In the genomic region with DNA sequence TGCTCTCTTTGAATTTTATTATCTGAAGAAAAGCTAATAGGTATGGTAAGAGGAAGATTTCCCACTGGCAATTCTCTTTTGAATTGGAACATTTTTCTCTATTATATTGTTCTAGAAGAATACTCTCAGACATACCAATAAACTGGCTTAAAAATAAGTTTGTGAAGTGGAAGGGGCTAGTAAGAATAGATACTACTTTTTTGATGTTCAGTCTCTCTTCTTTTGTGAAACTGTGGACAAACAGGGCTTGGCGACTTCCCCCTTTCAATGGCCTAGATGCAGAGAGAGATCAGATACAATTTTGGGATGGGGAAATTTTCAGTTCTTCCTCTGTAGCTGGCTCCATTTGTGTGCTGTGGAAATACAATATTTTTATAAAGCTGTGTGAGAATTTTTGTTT, we compare ENCODE assay signal across 10 cellular contexts. TPM values are rescaled to one million over a fixed set of nuclear protein-coding genes. Genes with fewer than 3 reads are reported as not detected.
DNase-seq lines count a peak whose midpoint lies in the region; ATAC-seq and TF ChIP-seq lines count a peak whose summit lies in the region.
"Had no signal": no experiment of that assay in that cellular context is flagged by ENCODE, and none has a peak within 500 bp of the region (broad histone marks: within the 10 kb centered on the region; RNA-seq: fewer than 3 reads in every experiment).

No MANE protein-coding gene starts in this region.

- H3K27me3 ChIP-seq in GM23248 (replicated peaks; ENCODE audit: insufficient read depth) (no peaks in the 10 kb centered on the region), SJCRH30 (no peaks in the 10 kb centered on the region), foreskin keratinocyte (no peaks in the 10 kb centered on the region)

- peaks cover 18% of the 10 kb centered on the region for H3K4me1 ChIP-seq in GM23248 (ENCODE audit: insufficient read depth)
- H3K4me1 ChIP-seq in SJCRH30 = peaks cover 17% of the 10 kb centered on the region
- peaks cover 47% of the 10 kb centered on the region for H3K4me1 ChIP-seq in foreskin keratinocyte

- H3K27me3 Mint-ChIP-seq in activated CD8-positive, alpha-beta T cell treated with anti-CD3 and anti-CD28 coated beads for 36 hours = peaks cover 27% of the 10 kb centered on the region

- DNase-seq in GM23248 (peak; percentile 44), SJCRH30 (peak in 1 of 2 experiments; percentile 32), foreskin keratinocyte (peak in 1 of 2 donors; percentile 54), retinal pigment epithelial cell (ENCODE audit: low read depth) (no peak), T-helper 1 cell (no peak)
- no peak for DNase-seq in activated CD8-positive, alpha-beta T cell treated with anti-CD3 and anti-CD28 coated beads for 36 hours

- H4K20me1 ChIP-seq in GM23248 (ENCODE audit: insufficient read depth) = no peaks in the 10 kb centered on the region

- POLR2A ChIA-PET in activated CD8-positive, alpha-beta T cell treated with anti-CD3 and anti-CD28 coated beads for 36 hours (lab: Charles Lee) = no interaction called here

- H3F3A ChIP-seq in GM23248 (ENCODE audit: insufficient read depth) = peaks cover 14% of the 10 kb centered on the region

- in situ Hi-C loops in GM23248 (cut with MboI) = no loop called here

- H3K4me3 ChIP-seq in GM23248 (peak overlapping the region; percentile 84), SJCRH30 (peak overlapping the region; percentile 74), retinal pigment epithelial cell (ENCODE audit: low read length) (peak overlapping the region; percentile 86)

- H3K9me2 ChIP-seq in GM23248 (ENCODE audit: insufficient read depth) = no peaks in the 10 kb centered on the region

- peaks cover 10% of the 10 kb centered on the region for H3K4me1 Mint-ChIP-seq in activated CD8-positive, alpha-beta T cell treated with anti-CD3 and anti-CD28 coated beads for 36 hours (ENCODE audit: low read depth)

- CTCF ChIA-PET in activated CD8-positive, alpha-beta T cell treated with anti-CD3 and anti-CD28 coated beads for 36 hours (lab: Charles Lee) = no interaction called here

- intact Hi-C loops in activated CD8-positive, alpha-beta T cell treated with anti-CD3 and anti-CD28 coated beads for 36 hours (cut with micrococcal nuclease) = no loop called here

- H3K36me3 ChIP-seq in GM23248 (ENCODE audit: low read depth) (no peaks in the 10 kb centered on the region), SJCRH30 (peaks cover 4% of the 10 kb centered on the region; the same call in 1 of the 2 replicates)

- H3K27ac ChIP-seq in GM23248 = peak overlapping the region; percentile 65
- H3K27ac ChIP-seq in SJCRH30 = peak overlapping the region; percentile 65; the same call in 1 of the 2 replicates
- H3K27ac ChIP-seq in foreskin keratinocyte = peak overlapping the region; percentile 75
- H3K27ac ChIP-seq: RWPE1 had no signal

- peak overlapping the region; percentile 87 for H3K9ac ChIP-seq in GM23248

- 0% methylated on average over 1 of the region's 1 CpG for WGBS in GM23248 (ENCODE audit: low coverage in 1 of 2, low lambda C conversion rate in 2 of 2, missing lambda C conversion rate in 2 of 2), 2 experiments

- no peak overlapping the region for H3K27ac Mint-ChIP-seq in activated CD8-positive, alpha-beta T cell treated with anti-CD3 and anti-CD28 coated beads for 36 hours
- H3K27ac Mint-ChIP-seq: stimulated activated effector memory CD8-positive, alpha-beta T cell treated with anti-CD3 and anti-CD28 coated beads, Interleukin-12 subunit alpha, Interleukin-12 subunit beta, amount 100 ng/mL, for 72 hours had no signal

- no peak overlapping the region for H3K4me3 Mint-ChIP-seq in activated CD8-positive, alpha-beta T cell treated with anti-CD3 and anti-CD28 coated beads for 36 hours
- H3K4me3 Mint-ChIP-seq: stimulated activated effector memory CD8-positive, alpha-beta T cell treated with anti-CD3 and anti-CD28 coated beads, Interleukin-12 subunit alpha, Interleukin-12 subunit beta, amount 100 ng/mL, for 72 hours had no signal

- H3K9me3 ChIP-seq in GM23248 (ENCODE audit: low read depth) (no peaks in the 10 kb centered on the region), SJCRH30 (replicated peaks) (no peaks in the 10 kb centered on the region; the same call in 1 of the 2 replicates)

- no peak for ATAC-seq in foreskin keratinocyte
- ATAC-seq in HG03565 (IDR thresholded peaks at IDR 0.05; ENCODE audit: unreplicated experiment) = no peak
- ATAC-seq in activated CD8-positive, alpha-beta T cell treated with anti-CD3 and anti-CD28 coated beads for 36 hours = no peak
- no peak for ATAC-seq in HG03139 (IDR thresholded peaks at IDR 0.05; ENCODE audit: unreplicated experiment)
- ATAC-seq: stimulated activated effector memory CD8-positive, alpha-beta T cell treated with anti-CD3 and anti-CD28 coated beads, Interleukin-12 subunit alpha, Interleukin-12 subunit beta, amount 100 ng/mL, for 72 hours had no signal

- H3K36me3 Mint-ChIP-seq in activated CD8-positive, alpha-beta T cell treated with anti-CD3 and anti-CD28 coated beads for 36 hours (ENCODE audit: low read depth) = no peaks in the 10 kb centered on the region
- H3K36me3 Mint-ChIP-seq: stimulated activated effector memory CD8-positive, alpha-beta T cell treated with anti-CD3 and anti-CD28 coated beads, Interleukin-12 subunit alpha, Interleukin-12 subunit beta, amount 100 ng/mL, for 72 hours had no signal

- no peaks in the 10 kb centered on the region for H3K9me3 Mint-ChIP-seq in activated CD8-positive, alpha-beta T cell treated with anti-CD3 and anti-CD28 coated beads for 36 hours
- H3K9me3 Mint-ChIP-seq: stimulated activated effector memory CD8-positive, alpha-beta T cell treated with anti-CD3 and anti-CD28 coated beads, Interleukin-12 subunit alpha, Interleukin-12 subunit beta, amount 100 ng/mL, for 72 hours had no signal

- peaks cover 70% of the 10 kb centered on the region for H3K79me2 ChIP-seq in GM23248 (ENCODE audit: insufficient read depth)

- TF ChIP-seq CTCF in foreskin keratinocyte (conservative IDR thresholded peaks at IDR 0.05) = no peak
- TF ChIP-seq CTCF in retinal pigment epithelial cell (conservative IDR thresholded peaks at IDR 0.05; ENCODE audit: low read depth, low read length) = no peak
- TF ChIP-seq CTCF in activated CD8-positive, alpha-beta T cell treated with anti-CD3 and anti-CD28 coated beads for 36 hours (IDR thresholded peaks at IDR 0.05) = no peak

- peak overlapping the region; percentile 98 for H3K4me2 ChIP-seq in GM23248 (ENCODE audit: unreplicated experiment)

- H2AFZ ChIP-seq in GM23248 = peak overlapping the region; percentile 70; the same call in 1 of the 2 replicates

RNA-seq across cellular contexts. Expression of a gene that starts 2.5 kb away (rescaled TPM):
- total RNA-seq in GM23248 (2014; rRNA removed; shearing (Covaris generic)) = 32.0 and 38.8 TPM in 2 replicates
- polyA plus RNA-seq in GM23248 (2016; fragmentation: Nextera tagmentation; extraction: Ambion mirVana) (9.7 and 9.8 TPM in 2 replicates), foreskin keratinocyte (1.1 and 1.3 TPM in 2 replicates)
- total RNA-seq in SJCRH30 (2014; rRNA removed; shearing (Covaris generic)) = 39.0 and 39.1 TPM in 2 replicates
- 2.8 and 3.3 TPM in 2 replicates for total RNA-seq in foreskin keratinocyte
- not detected for total RNA-seq in activated CD8-positive, alpha-beta T cell treated with anti-CD3 and anti-CD28 coated beads for 36 hours
